Comparison of ENCODE assay signal across 20 cellular contexts in the genomic region with DNA sequence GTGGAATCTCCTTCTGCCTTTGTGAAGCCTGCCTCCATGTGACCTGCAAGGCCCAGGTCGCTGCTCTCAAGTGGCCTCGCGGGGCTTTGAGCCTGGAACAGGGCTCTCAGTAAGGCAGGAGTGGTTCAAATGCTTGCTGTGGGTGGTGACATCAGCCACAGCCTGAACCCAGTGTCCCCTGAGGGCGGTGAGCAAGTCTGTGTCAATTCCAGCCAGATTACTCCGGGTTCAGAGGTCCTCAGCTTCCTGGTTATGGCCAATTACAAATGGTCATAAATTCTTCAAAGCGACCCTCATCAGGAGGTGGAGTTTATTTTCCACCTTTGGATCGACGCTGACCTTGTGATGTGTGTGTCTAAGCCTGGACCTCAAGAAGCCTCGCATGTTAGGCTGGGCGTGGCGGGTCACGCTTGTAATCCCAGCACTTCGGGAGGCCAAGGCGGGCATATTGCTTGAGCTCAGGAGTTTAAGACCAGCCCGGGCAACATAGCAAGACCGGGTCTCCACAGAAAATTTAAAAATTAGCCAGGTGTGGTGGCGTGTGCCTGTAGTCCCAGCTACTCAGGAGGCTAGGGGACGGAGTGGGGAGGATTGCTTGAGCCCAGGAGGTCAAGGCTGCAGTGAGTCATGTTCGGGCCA. TPM values are rescaled to one million over a fixed set of nuclear protein-coding genes. Genes with fewer than 3 reads are reported as not detected.
DNase-seq lines count a peak whose midpoint lies in the region; ATAC-seq and TF ChIP-seq lines count a peak whose summit lies in the region.
"Had no signal": no experiment of that assay in that cellular context is flagged by ENCODE, and none has a peak within 500 bp of the region (broad histone marks: within the 10 kb centered on the region; RNA-seq: fewer than 3 reads in every experiment).

No MANE protein-coding gene starts in this region.

- H3K4me1 Mint-ChIP-seq in immature natural killer cell = no peaks in the 10 kb centered on the region
- H3K4me1 Mint-ChIP-seq: naive thymus-derived CD4-positive, alpha-beta T cell had no signal

- no peak for TF ChIP-seq POLR2A in IMR-90 (IDR thresholded peaks at IDR 0.05; ENCODE audit: low read depth, low read length)

- BruUV-seq in IMR-90 (replicated peaks; lab: Mats Ljungman, UMichigan) = no TSS peak

- intact Hi-C loops in IMR-90 (cut with micrococcal nuclease) = no loop called here

- no peak overlapping the region for H2BK20ac ChIP-seq in IMR-90 (ENCODE audit: low read depth, low read length)

- H3K9me3 Mint-ChIP-seq in immature natural killer cell = no peaks in the 10 kb centered on the region
- H3K9me3 Mint-ChIP-seq: activated T-helper 2 cell treated with anti-CD3 and anti-CD28 coated beads, Interferon-gamma antibody, Interleukin-2, Interleukin-4, amounts not matched to agents 10 μg/mL and 5 μg/mL and 100 μg/mL, durations not matched to agents 14 hours and 24 hours and 36 hours had no signal

- no peak overlapping the region for H3K9ac ChIP-seq in BLaER1
- H3K9ac ChIP-seq in IMR-90 (ENCODE audit: low read depth, low read length) = no peak overlapping the region
- H3K9ac ChIP-seq in mucosa of rectum (ENCODE audit: low read depth in 1 of 2, low read length in 2 of 2) = no peak overlapping the region

- H3K36me3 Mint-ChIP-seq in immature natural killer cell = no peaks in the 10 kb centered on the region

- peaks cover 0 to 6% (median 0%) of the 10 kb centered on the region in 3 donors for H3K27me3 Mint-ChIP-seq in immature natural killer cell (ENCODE audit: low read depth in 3 of 3)

- H3K4me3 ChIP-seq in BLaER1 (no peak overlapping the region), IMR-90 (ENCODE audit: insufficient read depth, low read depth, low read length) (no peak overlapping the region), mucosa of rectum (ENCODE audit: low read length in 2 of 2) (no peak overlapping the region)
- H3K4me3 ChIP-seq: ascending aorta, HAP-1 had no signal

- H2AK5ac ChIP-seq in IMR-90 (ENCODE audit: low read depth, low read length) = peak overlapping the region; percentile 60; the same call in 1 of the 2 replicates

- POLR2A ChIA-PET in IMR-90 (lab: Charles Lee; ENCODE audit: unreplicated experiment) = no interaction called here

- no peak overlapping the region for H4K91ac ChIP-seq in IMR-90 (ENCODE audit: insufficient read depth, low read depth, low read length)

- ATAC-seq in IMR-90 (ENCODE audit: low read depth) (peak; percentile 22; the same call in 1 of the 2 replicates), HG03565 (IDR thresholded peaks at IDR 0.05; ENCODE audit: unreplicated experiment) (no peak)
- ATAC-seq: naive thymus-derived CD4-positive, alpha-beta T cell had no signal

- H3K27ac ChIP-seq in BLaER1 (peak overlapping the region; percentile 55), IMR-90 (ENCODE audit: insufficient read depth, low read length) (no peak overlapping the region), mucosa of rectum (ENCODE audit: low read depth in 2 of 2, low read length in 2 of 2) (peak overlapping the region; percentile 52 to 80)
- H3K27ac ChIP-seq: ascending aorta, RWPE1 had no signal

- H3K23ac ChIP-seq in IMR-90 (ENCODE audit: low read depth, low read length) = no peak overlapping the region

- dilution Hi-C loops in IMR-90 (cut with HindIII; ENCODE audit: low sequenced_read_pairs, unreplicated experiment) = no loop called here

- CTCF ChIA-PET in IMR-90 (lab: Yijun Ruan, JAX) = no interaction called here

- peak; percentile 24 for DNase-seq in IMR-90
- peak; percentile 56 for DNase-seq in ecto neural progenitor cell (ENCODE audit: low spot score)
- no peak for DNase-seq in immature natural killer cell
- DNase-seq in OCI-M2 (lab: John Stamatoyannopoulos, UW; ENCODE audit: unreplicated experiment) = no peak
- no peak for DNase-seq in DMS153 (lab: John Stamatoyannopoulos, UW)
- DNase-seq: activated CD4-positive, alpha-beta T cell treated with anti-CD3 and anti-CD28 coated beads, Interleukin-2, amount 50 U/mL, for 4 hours; C1 segment of cervical spinal cord; naive thymus-derived CD4-positive, alpha-beta T cell; NCI-H1105 treated with DMSO at 0.1 percent for 48 hours; NCI-H510A treated with DMSO at 0.1 percent for 48 hours; retina; stimulated activated CD4-positive, alpha-beta T cell treated with anti-CD3 and anti-CD28 coated beads, Interleukin-2, amount 100 ng/mL, for 24 hours had no signal

- peak overlapping the region; percentile 5 for H2AK9ac ChIP-seq in IMR-90 (replicated peaks; ENCODE audit: low read depth, low read length, poor library complexity)

- H2AFZ ChIP-seq in IMR-90 (replicated peaks; ENCODE audit: low read length, poor library complexity) = peak overlapping the region; percentile 26

- no peaks in the 10 kb centered on the region for H3K36me3 ChIP-seq in BLaER1
- H3K36me3 ChIP-seq in IMR-90 (ENCODE audit: control insufficient read depth, insufficient read depth, low read length) = peaks cover 4% of the 10 kb centered on the region; the same call in 1 of the 2 replicates
- H3K36me3 ChIP-seq in mucosa of rectum (ENCODE audit: control insufficient read depth in 2 of 2, insufficient read depth in 2 of 2, low read length in 2 of 2) = peaks cover 2% of the 10 kb centered on the region in 2 donors
- H3K36me3 ChIP-seq: ascending aorta had no signal

- peaks cover 67% of the 10 kb centered on the region for H3K4me1 ChIP-seq in BLaER1
- H3K4me1 ChIP-seq in IMR-90 (ENCODE audit: control insufficient read depth, insufficient read depth, low read length) = peaks cover 7% of the 10 kb centered on the region
- H3K4me1 ChIP-seq in mucosa of rectum (ENCODE audit: control insufficient read depth in 2 of 2, insufficient read depth in 2 of 2, low read length in 2 of 2) = peaks cover 14 to 21% of the 10 kb centered on the region in 2 donors
- H3K4me1 ChIP-seq: ascending aorta, HAP-1 had no signal

- no peak overlapping the region for H4K5ac ChIP-seq in IMR-90 (ENCODE audit: low read depth, low read length)

- H3K4me2 ChIP-seq in BLaER1 (peak overlapping the region; percentile 69), IMR-90 (ENCODE audit: low read depth, low read length) (no peak overlapping the region)

- H3K9me3 ChIP-seq in BLaER1 (no peaks in the 10 kb centered on the region), IMR-90 (ENCODE audit: control insufficient read depth, insufficient read depth, low read length) (no peaks in the 10 kb centered on the region), mucosa of rectum (ENCODE audit: control insufficient read depth in 2 of 2, low read length in 2 of 2) (no peaks in the 10 kb centered on the region)
- H3K9me3 ChIP-seq: ascending aorta, HAP-1 had no signal

- no peak overlapping the region for H3K4me3 Mint-ChIP-seq in immature natural killer cell
- H3K4me3 Mint-ChIP-seq: naive thymus-derived CD4-positive, alpha-beta T cell had no signal

- H3K9me1 ChIP-seq in IMR-90 (ENCODE audit: insufficient read depth, low read length) = no peaks in the 10 kb centered on the region

- H3K14ac ChIP-seq in IMR-90 (replicated peaks; ENCODE audit: low read depth, low read length) = peak overlapping the region; percentile 62; the same call in 1 of the 2 replicates

- peak overlapping the region in 1 of 2 experiments; percentile 25; a peak in 1 of 4 replicates for H4K8ac ChIP-seq in IMR-90 (ENCODE audit: low read depth in 2 of 2, low read length in 2 of 2)

- H3K4ac ChIP-seq in IMR-90 (ENCODE audit: low read depth, low read length) = no peak overlapping the region

- H2BK5ac ChIP-seq in IMR-90 (ENCODE audit: low read depth, low read length, poor library complexity, severe bottlenecking) = no peak overlapping the region

- H4K20me1 ChIP-seq in BLaER1 = no peaks in the 10 kb centered on the region
- H4K20me1 ChIP-seq in IMR-90 (ENCODE audit: insufficient read depth, low read length) = no peaks in the 10 kb centered on the region

- no peak overlapping the region for H3K18ac ChIP-seq in IMR-90 (ENCODE audit: low read depth, low read length)

- H3K56ac ChIP-seq in IMR-90 (ENCODE audit: extremely low read depth, insufficient read depth, low read length) = no peak overlapping the region

- no peaks in the 10 kb centered on the region; a peak in 1 of 4 replicates for H3K79me1 ChIP-seq in IMR-90 (ENCODE audit: low read depth in 1 of 2, low read length in 2 of 2)

- H3K27ac Mint-ChIP-seq in immature natural killer cell = no peak overlapping the region
- H3K27ac Mint-ChIP-seq: activated T-helper 2 cell treated with anti-CD3 and anti-CD28 coated beads, Interferon-gamma antibody, Interleukin-2, Interleukin-4, amounts not matched to agents 10 μg/mL and 5 μg/mL and 100 μg/mL, durations not matched to agents 14 hours and 24 hours and 36 hours; naive thymus-derived CD4-positive, alpha-beta T cell had no signal

- no peak for TF ChIP-seq CTCF in IMR-90 (conservative IDR thresholded peaks at IDR 0.05; ENCODE audit: low read depth, low read length)

- 88% methylated on average over 8 of the region's 19 CpGs; no CpG with 5 or more reads in 1 of the 2 experiments for WGBS in IMR-90 (ENCODE audit: extremely low coverage in 2 of 2, insufficient read length in 1 of 2), 2 experiments

- no peak overlapping the region; the same call in 2 of the 3 replicates for H2BK15ac ChIP-seq in IMR-90 (ENCODE audit: low read depth, low read length)

- no peaks in the 10 kb centered on the region for H3K27me3 ChIP-seq in BLaER1
- H3K27me3 ChIP-seq in IMR-90 (ENCODE audit: control insufficient read depth, insufficient read depth, low read length) = no peaks in the 10 kb centered on the region
- H3K27me3 ChIP-seq in mucosa of rectum (ENCODE audit: control insufficient read depth in 2 of 2, insufficient read depth in 2 of 2, low read length in 2 of 2) = no peaks in the 10 kb centered on the region
- H3K27me3 ChIP-seq: ascending aorta had no signal

- in situ Hi-C loops in IMR-90 (cut with MboI; ENCODE audit: low sequenced_read_pairs) = loop anchor here (25.0 kb wide), 1 partner anchor 475 kb away; no protein-coding TSS in a partner anchor

- TF ChIP-seq RAD21 in IMR-90 (IDR thresholded peaks at IDR 0.05; ENCODE audit: low read length) = no peak

- H2BK120ac ChIP-seq in IMR-90 (ENCODE audit: low read depth, low read length) = no peak overlapping the region

RNA-seq across cellular contexts. Expression of gene LGALS3BP, which starts 17.3 kb away (rescaled TPM):
- 33.7 and 34.7 TPM in 2 replicates for total RNA-seq in IMR-90 (2012; rRNA removed)
- polyA plus RNA-seq in IMR-90 (2012; rRNA removed) (249 and 273 TPM in 2 replicates), immature natural killer cell (10 to 100 TPM in 1 of 3 donors, 1 to 10 TPM in 2; 3.4 to 10.2 (median 3.6) TPM)
- 146 and 259 TPM in 2 replicates for polyA plus RNA-seq in IMR-90 (2012; cell fraction: cytosol; rRNA removed)
- polyA plus RNA-seq in IMR-90 (2012; cell fraction: nucleus; rRNA removed; ENCODE audit: low replicate concordance) = 165 and 308 TPM in 2 replicates

RNA-seq across cellular contexts. Expression of gene TIMP2, which starts 37.3 kb away (rescaled TPM):
- 43.9 and 48.6 TPM in 2 replicates for total RNA-seq in IMR-90 (2012; rRNA removed)
- polyA plus RNA-seq in IMR-90 (2012; rRNA removed) = 352 and 416 TPM in 2 replicates
- polyA plus RNA-seq in IMR-90 (2012; cell fraction: cytosol; rRNA removed) = 411 and 495 TPM in 2 replicates
- 193 and 240 TPM in 2 replicates for polyA plus RNA-seq in IMR-90 (2012; cell fraction: nucleus; rRNA removed; ENCODE audit: low replicate concordance)
- polyA plus RNA-seq in immature natural killer cell = under 1 TPM; 0.07 to 0.26 (median 0.16) TPM

RNA-seq across cellular contexts. Expression of gene CANT1, which starts 47.1 kb away (rescaled TPM):
- 50.0 and 51.8 TPM in 2 replicates for total RNA-seq in IMR-90 (2012; rRNA removed)
- polyA plus RNA-seq in IMR-90 (2012; rRNA removed) (73.4 and 90.7 TPM in 2 replicates), immature natural killer cell (1 to 10 TPM; 3.7 to 7.2 (median 4.6) TPM)
- 61.1 and 63.0 TPM in 2 replicates for polyA plus RNA-seq in IMR-90 (2012; cell fraction: cytosol; rRNA removed)
- polyA plus RNA-seq in IMR-90 (2012; cell fraction: nucleus; rRNA removed; ENCODE audit: low replicate concordance) = 33.7 and 43.7 TPM in 2 replicates

RNA-seq across cellular contexts. Expression of gene CEP295NL, which starts 59.5 kb away (rescaled TPM):
- total RNA-seq in IMR-90 (2012; rRNA removed) = 0.56 and 0.72 TPM in 2 replicates
- 0.11 and 0.31 TPM in 2 replicates for polyA plus RNA-seq in IMR-90 (2012; rRNA removed)
- 0.09 and 0.15 TPM in 2 replicates for polyA plus RNA-seq in IMR-90 (2012; cell fraction: cytosol; rRNA removed)
- 1.1 and 1.2 TPM in 2 replicates for polyA plus RNA-seq in IMR-90 (2012; cell fraction: nucleus; rRNA removed; ENCODE audit: low replicate concordance)
- not detected for polyA plus RNA-seq in immature natural killer cell
- total RNA-seq: activated T-helper 2 cell treated with anti-CD3 and anti-CD28 coated beads, Interferon-gamma antibody, Interleukin-2, Interleukin-4, amounts not matched to agents 10 μg/mL and 5 μg/mL and 100 μg/mL, durations not matched to agents 14 hours and 24 hours and 36 hours; T-helper 2 cell treated with Interferon-gamma antibody and Interleukin-4, amounts not matched to agents 100 ng/mL and 5 ng/mL, for 36 hours had no signal
- polyA plus RNA-seq: naive thymus-derived CD4-positive, alpha-beta T cell had no signal

Comparison
In these comparisons a context has a peak if more than half of its experiments do, and no peak if none do; other contexts are left out.
1. DNase-seq: peak in IMR-90 (single experiment) and ecto neural progenitor cell (single experiment); none in immature natural killer cell (0 of 3), OCI-M2 (single experiment) and DMS153 (single experiment).
2. RNA of gene LGALS3BP, which starts 17.3 kb away (polyA plus RNA-seq): 146 to 308 TPM in IMR-90; 3.4 to 10.2 TPM in immature natural killer cell; every median in the first group is over 10 times any median in the second.
3. RNA of gene TIMP2, which starts 37.3 kb away (polyA plus RNA-seq): 193 to 495 TPM in IMR-90; 0.07 to 0.26 TPM in immature natural killer cell; every median in the first group is over 100 times any median in the second.
4. RNA of gene CANT1, which starts 47.1 kb away (polyA plus RNA-seq): 33.7 to 90.7 TPM in IMR-90; 3.7 to 7.2 TPM in immature natural killer cell; every median in the first group is over 4 times any median in the second.